In genomic region chr6:21708181-21708580, GRCh38 we compare ENCODE assay signal across 28 cellular contexts.
"Had no signal": no experiment of that assay in that cellular context is flagged by ENCODE, and none has a peak within 500 bp of the region (broad histone marks: within the 10 kb centered on the region; RNA-seq: fewer than 3 reads in every experiment).

No MANE protein-coding gene starts in this region.

- H3K4me1 Mint-ChIP-seq: activated CD4-positive, alpha-beta T cell treated with anti-CD3 and anti-CD28 coated beads, Interleukin-2, amount 10 ng/mL, durations not matched to agents 24 days and 14 days; activated naive CD4-positive, alpha-beta T cell treated with anti-CD3 and anti-CD28 coated beads, Interleukin-2, amount 50 U/mL, for 24 hours; activated naive CD8-positive, alpha-beta T cell treated with anti-CD3 and anti-CD28 coated beads, Interleukin-2, amount 10 ng/mL, durations not matched to agents 7 days and 5 days; activated T-helper 17 cell treated with anti-CD3 and anti-CD28 coated beads, Interleukin-2, amount 50 U/mL, for 72 hours had no signal

- H3K27me3 Mint-ChIP-seq: activated CD4-positive, alpha-beta T cell treated with anti-CD3 and anti-CD28 coated beads, Interleukin-2, amount 10 ng/mL, durations not matched to agents 24 days and 14 days; activated naive CD8-positive, alpha-beta T cell treated with anti-CD3 and anti-CD28 coated beads, Interleukin-2, amount 10 ng/mL, durations not matched to agents 7 days and 5 days had no signal

- H3K27ac ChIP-seq: breast epithelium, Peyer's patch, WERI-Rb-1 had no signal

- ATAC-seq: activated CD8-positive, alpha-beta T cell treated with anti-CD3 and anti-CD28 coated beads for 36 hours; activated T-cell treated with anti-CD3 and anti-CD28 coated beads, Interleukin-2, amount 50 U/mL, for 72 hours; activated T-helper 17 cell treated with anti-CD3 and anti-CD28 coated beads, Interleukin-2, amount 50 U/mL, for 72 hours had no signal

- H3K4me1 ChIP-seq: breast epithelium, Peyer's patch had no signal

- H3K9me3 ChIP-seq: ascending aorta, breast epithelium, Peyer's patch had no signal

- H3K4me3 ChIP-seq: ascending aorta, breast epithelium, Peyer's patch had no signal

- H3K27me3 ChIP-seq: ascending aorta, breast epithelium, Peyer's patch had no signal

- H3K36me3 ChIP-seq: ascending aorta, breast epithelium, Peyer's patch, WERI-Rb-1 had no signal

- DNase-seq: activated CD4-positive, alpha-beta T cell treated with anti-CD3 and anti-CD28 coated beads, Interleukin-2, amount 10 ng/mL, durations not matched to agents 24 days and 14 days; activated CD4-positive, alpha-beta T cell treated with anti-CD3 and anti-CD28 coated beads, Interleukin-2, amount 50 U/mL, for 4 hours; activated CD8-positive, alpha-beta T cell treated with anti-CD3 and anti-CD28 coated beads for 36 hours; activated gamma-delta T cell; activated naive CD4-positive, alpha-beta T cell treated with Interleukin-2 at 50 U/mL for 16 hours; activated naive CD8-positive, alpha-beta T cell treated with anti-CD3 and anti-CD28 coated beads, Interleukin-2, amount 10 ng/mL, durations not matched to agents 7 days and 5 days; activated T-cell treated with anti-CD3 and anti-CD28 coated beads, Interleukin-2, amount 50 U/mL, for 1 hour; activated T-cell treated with anti-CD3 and anti-CD28 coated beads, Interleukin-2, amount 50 U/mL, for 72 hours; amygdala; NCI-H1105; NCI-H1417 treated with DMSO at 0.1 percent for 48 hours; NCI-H187 treated with DMSO at 0.1 percent for 48 hours; NCI-H2081; NCI-H226; NCI-H446 treated with DMSO at 0.1 percent for 48 hours; NCI-H524; NCI-H69; Peyer's patch; Right ventricle myocardium superior; SW 1271; T-helper 1 cell; T-helper 2 cell; T-helper 9 cell; WERI-Rb-1 had no signal

- H3K36me3 Mint-ChIP-seq: activated naive CD4-positive, alpha-beta T cell treated with anti-CD3 and anti-CD28 coated beads, Interleukin-2, amount 50 U/mL, for 24 hours; activated naive CD8-positive, alpha-beta T cell treated with anti-CD3 and anti-CD28 coated beads, Interleukin-2, amount 10 ng/mL, durations not matched to agents 7 days and 5 days had no signal

- H3K9me3 Mint-ChIP-seq: activated CD4-positive, alpha-beta T cell treated with anti-CD3 and anti-CD28 coated beads, Interleukin-2, amount 10 ng/mL, durations not matched to agents 24 days and 14 days; activated CD8-positive, alpha-beta T cell treated with anti-CD3 and anti-CD28 coated beads for 36 hours; activated naive CD4-positive, alpha-beta T cell treated with anti-CD3 and anti-CD28 coated beads, Interleukin-2, amount 50 U/mL, for 24 hours; activated naive CD8-positive, alpha-beta T cell treated with anti-CD3 and anti-CD28 coated beads, Interleukin-2, amount 10 ng/mL, durations not matched to agents 7 days and 5 days; activated T-cell treated with anti-CD3 and anti-CD28 coated beads, Interleukin-2, amount 50 U/mL, for 72 hours; activated T-helper 17 cell treated with anti-CD3 and anti-CD28 coated beads, Interleukin-2, amount 50 U/mL, for 72 hours had no signal

- H3K27ac Mint-ChIP-seq: activated CD4-positive, alpha-beta T cell treated with anti-CD3 and anti-CD28 coated beads, Interleukin-2, amount 10 ng/mL, durations not matched to agents 24 days and 14 days; activated CD8-positive, alpha-beta T cell treated with anti-CD3 and anti-CD28 coated beads for 36 hours; activated naive CD4-positive, alpha-beta T cell treated with anti-CD3 and anti-CD28 coated beads, Interleukin-2, amount 50 U/mL, for 24 hours; activated naive CD8-positive, alpha-beta T cell treated with anti-CD3 and anti-CD28 coated beads, Interleukin-2, amount 10 ng/mL, durations not matched to agents 7 days and 5 days; activated T-cell treated with anti-CD3 and anti-CD28 coated beads, Interleukin-2, amount 50 U/mL, for 72 hours; activated T-helper 17 cell treated with anti-CD3 and anti-CD28 coated beads, Interleukin-2, amount 50 U/mL, for 72 hours had no signal

- H3K4me3 Mint-ChIP-seq: activated CD4-positive, alpha-beta T cell treated with anti-CD3 and anti-CD28 coated beads, Interleukin-2, amount 10 ng/mL, durations not matched to agents 24 days and 14 days; activated CD8-positive, alpha-beta T cell treated with anti-CD3 and anti-CD28 coated beads for 36 hours; activated naive CD4-positive, alpha-beta T cell treated with anti-CD3 and anti-CD28 coated beads, Interleukin-2, amount 50 U/mL, for 24 hours; activated naive CD8-positive, alpha-beta T cell treated with anti-CD3 and anti-CD28 coated beads, Interleukin-2, amount 10 ng/mL, durations not matched to agents 7 days and 5 days; activated T-cell treated with anti-CD3 and anti-CD28 coated beads, Interleukin-2, amount 50 U/mL, for 72 hours; activated T-helper 17 cell treated with anti-CD3 and anti-CD28 coated beads, Interleukin-2, amount 50 U/mL, for 72 hours had no signal
